ENCODE assay signal across 1 cellular context in the genomic region with DNA sequence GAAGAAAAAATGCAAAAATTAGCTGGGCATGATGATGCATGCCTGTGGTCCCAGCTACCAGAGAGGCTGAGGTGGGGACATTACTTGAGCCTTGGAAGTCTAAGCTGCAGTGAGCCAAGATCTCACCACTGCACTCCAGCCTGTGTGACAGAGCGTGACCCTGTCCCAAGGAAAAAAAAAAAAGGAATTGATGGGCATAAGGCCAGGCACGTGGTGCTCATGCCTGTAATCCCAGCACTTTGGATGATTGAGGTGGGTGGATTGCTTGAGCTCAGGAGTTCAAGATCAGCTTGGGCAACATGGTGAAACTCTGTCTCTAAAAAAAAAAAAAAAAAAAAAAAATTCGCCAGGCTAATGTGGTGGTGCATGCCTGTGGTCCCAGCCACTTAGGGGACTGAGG.
TF ChIP-seq lines count a peak whose summit lies in the region.

No MANE protein-coding gene starts in this region.

TF ChIP-seq in IMR-90, 13 proteins besides CTCF, POLR2A, EP300 and RAD21:
- TF ChIP-seq, protein P1, sequence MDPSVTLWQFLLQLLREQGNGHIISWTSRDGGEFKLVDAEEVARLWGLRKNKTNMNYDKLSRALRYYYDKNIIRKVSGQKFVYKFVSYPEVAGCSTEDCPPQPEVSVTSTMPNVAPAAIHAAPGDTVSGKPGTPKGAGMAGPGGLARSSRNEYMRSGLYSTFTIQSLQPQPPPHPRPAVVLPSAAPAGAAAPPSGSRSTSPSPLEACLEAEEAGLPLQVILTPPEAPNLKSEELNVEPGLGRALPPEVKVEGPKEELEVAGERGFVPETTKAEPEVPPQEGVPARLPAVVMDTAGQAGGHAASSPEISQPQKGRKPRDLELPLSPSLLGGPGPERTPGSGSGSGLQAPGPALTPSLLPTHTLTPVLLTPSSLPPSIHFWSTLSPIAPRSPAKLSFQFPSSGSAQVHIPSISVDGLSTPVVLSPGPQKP (IDR thresholded peaks at IDR 0.05; ENCODE audit: borderline replicate concordance, low read depth, low read length): no peak
- TF ChIP-seq RCOR1 (IDR thresholded peaks at IDR 0.05; ENCODE audit: insufficient replicate concordance, low read length) (no peak), CEBPB (IDR thresholded peaks at IDR 0.05; ENCODE audit: low read depth, low read length) (no peak), NFE2L2 (IDR thresholded peaks at IDR 0.05; ENCODE audit: low read depth, low read length) (no peak), MXI1 (IDR thresholded peaks at IDR 0.05; ENCODE audit: borderline replicate concordance, low read depth, low read length) (no peak), FOS (IDR thresholded peaks at IDR 0.05; ENCODE audit: low read depth, low read length) (no peak), MAZ (IDR thresholded peaks at IDR 0.05; ENCODE audit: borderline replicate concordance, low read depth, low read length) (no peak), CHD1 (IDR thresholded peaks at IDR 0.05; ENCODE audit: low read depth, low read length) (no peak), RFX5 (IDR thresholded peaks at IDR 0.05; ENCODE audit: low read depth, low read length) (no peak)
- TF ChIP-seq, protein P2, sequence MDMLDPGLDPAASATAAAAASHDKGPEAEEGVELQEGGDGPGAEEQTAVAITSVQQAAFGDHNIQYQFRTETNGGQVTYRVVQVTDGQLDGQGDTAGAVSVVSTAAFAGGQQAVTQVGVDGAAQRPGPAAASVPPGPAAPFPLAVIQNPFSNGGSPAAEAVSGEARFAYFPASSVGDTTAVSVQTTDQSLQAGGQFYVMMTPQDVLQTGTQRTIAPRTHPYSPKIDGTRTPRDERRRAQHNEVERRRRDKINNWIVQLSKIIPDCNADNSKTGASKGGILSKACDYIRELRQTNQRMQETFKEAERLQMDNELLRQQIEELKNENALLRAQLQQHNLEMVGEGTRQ (IDR thresholded peaks at IDR 0.05; ENCODE audit: low read depth, low read length): no peak
